8 cellular contexts compared by ENCODE assay signal in the genomic region with DNA sequence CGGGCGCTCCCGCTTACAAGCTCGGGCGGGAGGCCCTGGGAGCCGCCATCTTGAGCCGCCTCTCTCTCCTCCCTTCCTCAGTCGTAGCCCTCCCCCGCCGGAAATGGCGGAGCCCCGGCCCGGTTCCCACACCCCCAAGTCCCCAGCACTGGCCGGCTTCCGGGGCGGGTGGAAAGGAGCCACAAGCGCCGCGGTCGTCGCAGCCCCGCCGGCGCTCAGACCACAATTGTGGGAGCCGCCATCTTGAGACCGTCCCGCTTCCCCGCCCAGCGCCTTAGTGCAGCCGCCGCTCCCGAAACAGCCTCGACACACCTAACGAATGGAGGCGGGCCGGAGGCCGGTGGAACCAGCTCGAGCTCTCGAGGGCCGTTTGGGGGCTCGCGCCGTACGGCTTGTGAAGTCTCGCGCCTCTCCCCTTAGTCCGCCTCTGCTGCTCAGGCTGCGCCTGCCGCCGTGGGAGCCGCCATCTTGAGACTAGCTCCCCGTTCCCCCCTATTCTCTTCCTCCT. TPM values are rescaled to one million over a fixed set of nuclear protein-coding genes. Genes with fewer than 3 reads are reported as not detected.
DNase-seq lines count a peak whose midpoint lies in the region; ATAC-seq and TF ChIP-seq lines count a peak whose summit lies in the region.

No MANE protein-coding gene starts in this region.

- peak; percentile 30 for ATAC-seq in HG03439 (IDR thresholded peaks at IDR 0.05; ENCODE audit: unreplicated experiment)
- ATAC-seq in activated CD8-positive, alpha-beta T cell treated with anti-CD3 and anti-CD28 coated beads for 36 hours: peak; percentile 24

- POLR2A ChIA-PET in activated CD8-positive, alpha-beta T cell treated with anti-CD3 and anti-CD28 coated beads for 36 hours (lab: Charles Lee): interaction anchor here (0.6 to 12.0 kb wide), 18 partner anchors 10 to 427 kb away, joined by 3 to 105 read pairs (median 4); a partner anchor contains a TSS

- H3K4me3 Mint-ChIP-seq in activated CD8-positive, alpha-beta T cell treated with anti-CD3 and anti-CD28 coated beads for 36 hours: peak overlapping the region; percentile 93

- peaks cover 28% of the 10 kb centered on the region for H3K4me1 Mint-ChIP-seq in activated CD8-positive, alpha-beta T cell treated with anti-CD3 and anti-CD28 coated beads for 36 hours (ENCODE audit: low read depth)

- intact Hi-C loops in activated CD8-positive, alpha-beta T cell treated with anti-CD3 and anti-CD28 coated beads for 36 hours (cut with micrococcal nuclease): no loop called here

- TF ChIP-seq POLR2A in GM19193 (IDR thresholded peaks at IDR 0.05; ENCODE audit: extremely low read depth, insufficient read depth, insufficient read length): peak; percentile 51

- H3K27me3 Mint-ChIP-seq in activated CD8-positive, alpha-beta T cell treated with anti-CD3 and anti-CD28 coated beads for 36 hours: no peaks in the 10 kb centered on the region

- H3K9me3 Mint-ChIP-seq in activated CD8-positive, alpha-beta T cell treated with anti-CD3 and anti-CD28 coated beads for 36 hours: no peaks in the 10 kb centered on the region

- CTCF ChIA-PET in activated CD8-positive, alpha-beta T cell treated with anti-CD3 and anti-CD28 coated beads for 36 hours (lab: Charles Lee): interaction anchor here (1.0 to 1.6 kb wide), 3 partner anchors 42 to 44 kb away, joined by 3 to 7 read pairs (median 3); a partner anchor contains a TSS

- H3K27ac Mint-ChIP-seq in activated CD8-positive, alpha-beta T cell treated with anti-CD3 and anti-CD28 coated beads for 36 hours: peak overlapping the region; percentile 100

- peaks cover 48% of the 10 kb centered on the region for H3K36me3 Mint-ChIP-seq in activated CD8-positive, alpha-beta T cell treated with anti-CD3 and anti-CD28 coated beads for 36 hours (ENCODE audit: low read depth)

- peak; percentile 32 to 39 for DNase-seq in AML-193 (lab: John Stamatoyannopoulos, UW)
- DNase-seq in NCI-H748 (lab: John Stamatoyannopoulos, UW; ENCODE audit: unreplicated experiment): peak; percentile 86
- peak; percentile 87 for DNase-seq in activated CD8-positive, alpha-beta T cell treated with anti-CD3 and anti-CD28 coated beads for 36 hours
- DNase-seq in ecto neural progenitor cell (ENCODE audit: low spot score): peak; percentile 82
- DNase-seq in lung microvascular endothelial cell (ENCODE audit: low read depth in 2 of 2): peak; percentile 88 to 90
- DNase-seq in stimulated activated CD4-positive, alpha-beta T cell treated with anti-CD3 and anti-CD28 coated beads, TNF-alpha, amount 100 ng/mL, for 4 hours (ENCODE audit: low read depth in 3 of 3): peak; percentile 64 to 76 (median 74)

- no peak for TF ChIP-seq CTCF in activated CD8-positive, alpha-beta T cell treated with anti-CD3 and anti-CD28 coated beads for 36 hours (IDR thresholded peaks at IDR 0.05)

RNA-seq across cellular contexts. Expression of a gene that starts 0.4 kb away (rescaled TPM):
- total RNA-seq in activated CD8-positive, alpha-beta T cell treated with anti-CD3 and anti-CD28 coated beads for 36 hours: 100 to 1,000 TPM; 115 to 116 TPM
- total RNA-seq in lung microvascular endothelial cell: 10.0 and 10.3 TPM in 2 replicates

RNA-seq across cellular contexts. Expression of a gene that starts 1.4 kb away (rescaled TPM):
- 1 to 10 TPM; 4.4 to 4.5 TPM for total RNA-seq in activated CD8-positive, alpha-beta T cell treated with anti-CD3 and anti-CD28 coated beads for 36 hours
- total RNA-seq in lung microvascular endothelial cell: 3.2 and 4.8 TPM in 2 replicates

RNA-seq across cellular contexts. Expression of a gene that starts 26.7 kb away (rescaled TPM):
- 10 to 100 TPM; 14.3 to 15.8 TPM for total RNA-seq in activated CD8-positive, alpha-beta T cell treated with anti-CD3 and anti-CD28 coated beads for 36 hours
- 13.9 and 35.9 TPM in 2 replicates for total RNA-seq in lung microvascular endothelial cell

RNA-seq across cellular contexts. Expression of a gene that starts 36.3 kb away (rescaled TPM):
- 100 to 1,000 TPM; 123 to 136 TPM for total RNA-seq in activated CD8-positive, alpha-beta T cell treated with anti-CD3 and anti-CD28 coated beads for 36 hours
- 41.3 and 43.2 TPM in 2 replicates for total RNA-seq in lung microvascular endothelial cell

RNA-seq across cellular contexts. Expression of a gene that starts 45.1 kb away (rescaled TPM):
- total RNA-seq in activated CD8-positive, alpha-beta T cell treated with anti-CD3 and anti-CD28 coated beads for 36 hours: 100 to 1,000 TPM; 128 to 130 TPM
- 2.8 and 5.2 TPM in 2 replicates for total RNA-seq in lung microvascular endothelial cell

Comparison
In these comparisons a context has a peak if more than half of its experiments do, and no peak if none do; other contexts are left out.
1. Peak in every context shown above with its lines: DNase-seq and ATAC-seq.
2. DNase-seq: peak in every context shown above with its lines; median percentile 89 in lung microvascular endothelial cell; 87 in activated CD8-positive, alpha-beta T cell treated with anti-CD3 and anti-CD28 coated beads for 36 hours; 86 in NCI-H748; 82 in ecto neural progenitor cell; 74 in stimulated activated CD4-positive, alpha-beta T cell treated with anti-CD3 and anti-CD28 coated beads, TNF-alpha, amount 100 ng/mL, for 4 hours; 36 in AML-193.
3. RNA of a gene that starts 0.4 kb away (total RNA-seq): 115 to 116 TPM in activated CD8-positive, alpha-beta T cell treated with anti-CD3 and anti-CD28 coated beads for 36 hours; 10.0 to 10.3 TPM in lung microvascular endothelial cell; every median in the first group is over 10 times any median in the second.